In the genomic region with DNA sequence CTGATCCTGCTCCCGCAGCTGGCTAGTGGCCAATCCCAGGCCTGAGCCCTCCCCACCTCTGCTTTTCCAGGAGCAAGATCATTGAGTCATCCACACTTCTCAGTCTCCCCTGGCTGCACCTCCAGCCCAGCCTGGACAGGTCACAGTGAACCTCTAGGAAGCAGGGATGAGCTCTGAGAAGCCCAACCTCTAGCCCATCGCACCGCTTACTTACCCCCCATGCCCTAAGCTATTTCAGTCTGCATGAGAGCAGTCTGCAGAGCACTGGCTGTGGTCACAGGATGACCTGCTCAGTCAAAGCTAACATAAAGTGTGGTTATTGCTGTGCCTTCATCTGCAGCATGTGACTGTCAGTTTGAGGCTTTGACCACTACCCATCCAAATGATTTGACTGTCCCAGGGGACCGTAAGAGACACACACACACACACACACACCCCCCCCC, we compare ENCODE assay signal across 10 cellular contexts.
DNase-seq lines count a peak whose midpoint lies in the region; ATAC-seq lines count a peak whose summit lies in the region.
"Had no signal": no experiment of that assay in that cellular context is flagged by ENCODE, and none has a peak within 500 bp of the region (broad histone marks: within the 10 kb centered on the region; RNA-seq: fewer than 3 reads in every experiment).

No MANE protein-coding gene starts in this region.

- H3K4me1 ChIP-seq in right cardiac atrium (ENCODE audit: control insufficient read depth, insufficient read depth, low read length), result peaks cover 30% of the 10 kb centered on the region
- H3K4me1 ChIP-seq: A549 had no signal

- H3K27me3 Mint-ChIP-seq in stimulated activated naive CD8-positive, alpha-beta T cell treated with anti-CD3 and anti-CD28 coated beads, Interleukin-15, amount 100 ng/mL, for 72 hours, result no peaks in the 10 kb centered on the region
- no peaks in the 10 kb centered on the region for H3K27me3 Mint-ChIP-seq in activated CD4-positive, alpha-beta T cell treated with anti-CD3 and anti-CD28 coated beads, Interleukin-2, amount 10 ng/mL, durations not matched to agents 7 days and 5 days

- WGBS in right cardiac atrium, result 54% methylated on average over 4 of the region's 4 CpGs

- no peak overlapping the region for H3K4me3 ChIP-seq in right cardiac atrium (ENCODE audit: low read length)
- H3K4me3 ChIP-seq: A549 had no signal

- no peak for DNase-seq in stimulated activated naive CD8-positive, alpha-beta T cell treated with anti-CD3 and anti-CD28 coated beads, Interleukin-15, amount 100 ng/mL, for 72 hours
- no peak for DNase-seq in stimulated activated naive CD8-positive, alpha-beta T cell treated with anti-CD3 and anti-CD28 coated beads, Interleukin-15, Interleukin-2, amounts not matched to agents 100 U/mL and 50 U/mL, for 24 hours
- no peak for DNase-seq in right cardiac atrium
- no peak for DNase-seq in NCI-H510A (lab: John Stamatoyannopoulos, UW)
- DNase-seq in activated CD8-positive, alpha-beta memory T cell treated with anti-CD3 and anti-CD28 coated beads for 24 hours, result no peak
- no peak for DNase-seq in epidermal melanocyte (ENCODE audit: insufficient read length, low spot score)
- DNase-seq in activated CD4-positive, alpha-beta T cell treated with anti-CD3 and anti-CD28 coated beads, Interleukin-2, amount 10 ng/mL, durations not matched to agents 7 days and 5 days, result no peak
- DNase-seq: NCI-H1105 had no signal

- no peaks in the 10 kb centered on the region for H3K9me3 Mint-ChIP-seq in stimulated activated naive CD8-positive, alpha-beta T cell treated with anti-CD3 and anti-CD28 coated beads, Interleukin-15, amount 100 ng/mL, for 72 hours
- H3K9me3 Mint-ChIP-seq in activated CD4-positive, alpha-beta T cell treated with anti-CD3 and anti-CD28 coated beads, Interleukin-2, amount 10 ng/mL, durations not matched to agents 7 days and 5 days, result no peaks in the 10 kb centered on the region

- no peaks in the 10 kb centered on the region for H3K27me3 ChIP-seq in right cardiac atrium (ENCODE audit: control insufficient read depth, insufficient read depth)

- intact Hi-C loops in right cardiac atrium (cut with DNase I), result loop anchor here (2.0 to 10.0 kb wide), 4 partner anchors 45 to 170 kb away; a partner anchor contains a TSS

- H3K36me3 Mint-ChIP-seq in activated CD4-positive, alpha-beta T cell treated with anti-CD3 and anti-CD28 coated beads, Interleukin-2, amount 10 ng/mL, durations not matched to agents 7 days and 5 days (ENCODE audit: low read depth), result no peaks in the 10 kb centered on the region

- H3K27ac Mint-ChIP-seq in stimulated activated naive CD8-positive, alpha-beta T cell treated with anti-CD3 and anti-CD28 coated beads, Interleukin-15, amount 100 ng/mL, for 72 hours, result no peak overlapping the region
- H3K27ac Mint-ChIP-seq in activated CD4-positive, alpha-beta T cell treated with anti-CD3 and anti-CD28 coated beads, Interleukin-2, amount 10 ng/mL, durations not matched to agents 7 days and 5 days, result no peak overlapping the region

- H3K4me1 Mint-ChIP-seq in stimulated activated naive CD8-positive, alpha-beta T cell treated with anti-CD3 and anti-CD28 coated beads, Interleukin-15, amount 100 ng/mL, for 72 hours, result no peaks in the 10 kb centered on the region
- H3K4me1 Mint-ChIP-seq in activated CD4-positive, alpha-beta T cell treated with anti-CD3 and anti-CD28 coated beads, Interleukin-2, amount 10 ng/mL, durations not matched to agents 7 days and 5 days, result no peaks in the 10 kb centered on the region

- CTCF ChIA-PET in activated CD4-positive, alpha-beta T cell treated with anti-CD3 and anti-CD28 coated beads, Interleukin-2, amount 10 ng/mL, durations not matched to agents 7 days and 5 days (lab: Charles Lee), result interaction anchor here (0.8 to 3.6 kb wide), 8 partner anchors 9 to 262 kb away, joined by 3 to 20 read pairs (median 6); a partner anchor contains a TSS

- no peak overlapping the region for H3K4me3 Mint-ChIP-seq in stimulated activated naive CD8-positive, alpha-beta T cell treated with anti-CD3 and anti-CD28 coated beads, Interleukin-15, amount 100 ng/mL, for 72 hours
- no peak overlapping the region for H3K4me3 Mint-ChIP-seq in activated CD4-positive, alpha-beta T cell treated with anti-CD3 and anti-CD28 coated beads, Interleukin-2, amount 10 ng/mL, durations not matched to agents 7 days and 5 days

- peak overlapping the region; percentile 71 for H3K27ac ChIP-seq in right cardiac atrium (ENCODE audit: low read length)
- H3K27ac ChIP-seq: A549 had no signal

- ATAC-seq in stimulated activated naive CD8-positive, alpha-beta T cell treated with anti-CD3 and anti-CD28 coated beads, Interleukin-15, amount 100 ng/mL, for 72 hours, result peak; percentile 11
- ATAC-seq in stimulated activated naive CD8-positive, alpha-beta T cell treated with anti-CD3 and anti-CD28 coated beads, Interleukin-15, Interleukin-2, amounts not matched to agents 100 U/mL and 50 U/mL, for 24 hours, result no peak
- peak; percentile 72 for ATAC-seq in HG03432 (IDR thresholded peaks at IDR 0.05; ENCODE audit: unreplicated experiment)
- peak in 1 of 2 donors; percentile 9 for ATAC-seq in right cardiac atrium
- ATAC-seq: A549 had no signal

- POLR2A ChIA-PET in activated CD4-positive, alpha-beta T cell treated with anti-CD3 and anti-CD28 coated beads, Interleukin-2, amount 10 ng/mL, durations not matched to agents 7 days and 5 days (lab: Charles Lee), result no interaction called here

- H3K9me3 ChIP-seq in right cardiac atrium (ENCODE audit: control insufficient read depth, low read length), result no peaks in the 10 kb centered on the region
- H3K9me3 ChIP-seq: A549 had no signal
